8 cellular contexts compared by ENCODE assay signal in the genomic region with DNA sequence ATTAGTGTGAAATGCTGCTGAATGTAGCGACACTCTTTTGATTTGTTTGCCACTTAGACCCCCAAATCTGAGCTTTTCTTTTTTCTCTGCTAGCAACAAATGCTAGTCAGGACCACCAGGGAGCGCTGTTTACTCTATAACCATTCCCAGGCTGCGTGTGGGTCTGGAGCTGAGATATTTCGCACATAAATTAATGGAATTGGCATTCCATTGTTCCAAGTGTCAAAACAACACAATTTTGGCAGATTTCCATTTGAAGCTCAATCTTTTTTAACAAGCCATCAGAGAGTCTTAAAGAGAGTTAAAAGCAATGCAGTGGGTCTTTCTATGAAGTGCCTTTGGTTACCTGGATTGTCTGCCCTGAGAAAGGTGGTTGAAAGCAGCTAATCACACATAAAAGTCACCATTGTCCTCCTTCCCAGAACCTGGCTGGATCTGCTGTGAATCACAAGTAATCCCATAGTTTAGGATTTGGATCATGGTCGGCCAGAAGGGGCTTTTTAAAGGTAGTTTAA. TPM values are rescaled to one million over a fixed set of nuclear protein-coding genes. Genes with fewer than 3 reads are reported as not detected.
DNase-seq lines count a peak whose midpoint lies in the region; ATAC-seq, FAIRE-seq and TF ChIP-seq lines count a peak whose summit lies in the region.

No MANE protein-coding gene starts in this region.

- no peak for TF ChIP-seq POLR2A in adrenal gland (IDR thresholded peaks at IDR 0.05)
- TF ChIP-seq POLR2A in upper lobe of left lung (IDR thresholded peaks at IDR 0.05), result no peak

- intact Hi-C loops in adrenal gland (cut with DNase I), result loop anchor here in 1 of 2 donors (2.0 to 10.0 kb wide), 2 partner anchors 129 to 1655 kb away; no protein-coding TSS in a partner anchor

- H3K36me3 ChIP-seq in GM06990 (ENCODE audit: control insufficient read depth, insufficient read depth, low read length), result no peaks in the 10 kb centered on the region
- no peaks in the 10 kb centered on the region for H3K36me3 ChIP-seq in MM.1S (replicated peaks; ENCODE audit: insufficient read depth, low read length)
- H3K36me3 ChIP-seq in adrenal gland (replicated peaks in 1 of 2), result no peaks in the 10 kb centered on the region
- H3K36me3 ChIP-seq in upper lobe of left lung, result no peaks in the 10 kb centered on the region

- H3K4me2 ChIP-seq in MM.1S (ENCODE audit: low read depth, low read length), result no peak overlapping the region

- no peak overlapping the region for H2AFZ ChIP-seq in MM.1S (ENCODE audit: low read length)

- ATAC-seq in upper lobe of left lung (ENCODE audit: low FRiP score in 2 of 2) (peak in 1 of 2 donors; percentile 56), HG03095 (IDR thresholded peaks at IDR 0.05; ENCODE audit: unreplicated experiment) (no peak)

- H3K4me3 ChIP-seq in GM06990 (replicated peaks; ENCODE audit: low read depth, low read length), result no peak overlapping the region
- H3K4me3 ChIP-seq in MM.1S (ENCODE audit: low read length), result no peak overlapping the region
- no peak overlapping the region for H3K4me3 ChIP-seq in adrenal gland
- no peak overlapping the region for H3K4me3 ChIP-seq in upper lobe of left lung

- H4K20me1 ChIP-seq in MM.1S (ENCODE audit: insufficient read depth, low read length), result no peaks in the 10 kb centered on the region

- no peak for TF ChIP-seq EP300 in upper lobe of left lung (IDR thresholded peaks at IDR 0.05)

- H3K79me2 ChIP-seq in MM.1S (ENCODE audit: low read length), result no peaks in the 10 kb centered on the region

- H3K27ac ChIP-seq in MM.1S (ENCODE audit: low read length) (no peak overlapping the region), adrenal gland (no peak overlapping the region), upper lobe of left lung (no peak overlapping the region)

- H3K9ac ChIP-seq in MM.1S (ENCODE audit: low read length), result no peak overlapping the region

- H3F3A ChIP-seq in MM.1S (ENCODE audit: insufficient read depth, low read length), result no peaks in the 10 kb centered on the region

- no peaks in the 10 kb centered on the region for H3K9me2 ChIP-seq in MM.1S (replicated peaks; ENCODE audit: insufficient read depth, low read length)

- 10 to 13% (median 12%) methylated on average over 5 of the region's 5 CpGs for WGBS in adrenal gland, 4 donors
- WGBS in upper lobe of left lung, 2 donors, result 8 to 12% methylated on average over 5 of the region's 5 CpGs

- H3K9me3 ChIP-seq in MM.1S (replicated peaks; ENCODE audit: insufficient read depth, low read length) (no peaks in the 10 kb centered on the region), adrenal gland (replicated peaks in 1 of 3) (no peaks in the 10 kb centered on the region), upper lobe of left lung (no peaks in the 10 kb centered on the region)

- no peaks in the 10 kb centered on the region for H3K27me3 ChIP-seq in GM06990 (replicated peaks; ENCODE audit: control insufficient read depth, insufficient read depth, low read length)
- no peaks in the 10 kb centered on the region for H3K27me3 ChIP-seq in MM.1S (replicated peaks; ENCODE audit: insufficient read depth, low read length)
- H3K27me3 ChIP-seq in adrenal gland, result no peaks in the 10 kb centered on the region
- H3K27me3 ChIP-seq in upper lobe of left lung, result no peaks in the 10 kb centered on the region

- peak; percentile 27 for FAIRE-seq in islet of Langerhans (lab: Jason Lieb, UNC)

- H3K4me1 ChIP-seq in MM.1S (ENCODE audit: low read length) (no peaks in the 10 kb centered on the region), adrenal gland (replicated peaks in 1 of 2) (no peaks in the 10 kb centered on the region), upper lobe of left lung (no peaks in the 10 kb centered on the region)

- no peak for DNase-seq in GM06990 (ENCODE audit: extremely low read depth, insufficient read length)
- DNase-seq in MM.1S, result no peak
- peak in 6 of 7 donors; percentile 27 to 57 (median 36) for DNase-seq in adrenal gland
- no peak for DNase-seq in upper lobe of left lung
- no peak for DNase-seq in mesenteric fat pad (ENCODE audit: low spot score)
- DNase-seq in T-helper 1 cell, result no peak

- peak; percentile 43 for TF ChIP-seq CTCF in GM06990 (IDR thresholded peaks at IDR 0.05; ENCODE audit: insufficient read depth, low read length, poor library complexity, severe bottlenecking)
- peak; percentile 43 for TF ChIP-seq CTCF in MM.1S (IDR thresholded peaks at IDR 0.05; ENCODE audit: low read length)
- TF ChIP-seq CTCF in adrenal gland (IDR thresholded peaks at IDR 0.05), result peak; percentile 52 to 76 (median 69)
- TF ChIP-seq CTCF in upper lobe of left lung (IDR thresholded peaks at IDR 0.05), result peak in 5 of 6 experiments; percentile 36 to 62 (median 60)

RNA-seq across cellular contexts. Expression of gene TMEM132C, which starts 7.4 kb away (rescaled TPM):
- 1 to 10 TPM; 1.4 to 4.2 (median 2.5) TPM for total RNA-seq in adrenal gland
- 1 to 10 TPM; 1.2 to 3.7 (median 3.3) TPM for polyA plus RNA-seq in adrenal gland
- total RNA-seq in upper lobe of left lung, result 1 to 10 TPM in 4 of 6 donors, under 1 TPM in 2; under 0.01 to 2.2 (median 1.1) TPM
- total RNA-seq in mesenteric fat pad, result 73.7 TPM

Comparison
In these comparisons a context has a peak if more than half of its experiments do, and no peak if none do; other contexts are left out.
1. DNase-seq: peak in adrenal gland (6 of 7); none in GM06990 (single experiment), MM.1S (single experiment), upper lobe of left lung (0 of 2), mesenteric fat pad (single experiment) and T-helper 1 cell (0 of 5).
2. RNA of gene TMEM132C, which starts 7.4 kb away (total RNA-seq): 73.7 TPM in mesenteric fat pad (single experiment); 1.4 to 4.2 TPM in adrenal gland and under 0.01 to 2.2 TPM in upper lobe of left lung; every median in the first group is over 10 times any median in the second.
3. Peak in every context shown above with its lines, with median percentiles within 50 percentile points of each other: CTCF ChIP-seq.